In the genomic region with DNA sequence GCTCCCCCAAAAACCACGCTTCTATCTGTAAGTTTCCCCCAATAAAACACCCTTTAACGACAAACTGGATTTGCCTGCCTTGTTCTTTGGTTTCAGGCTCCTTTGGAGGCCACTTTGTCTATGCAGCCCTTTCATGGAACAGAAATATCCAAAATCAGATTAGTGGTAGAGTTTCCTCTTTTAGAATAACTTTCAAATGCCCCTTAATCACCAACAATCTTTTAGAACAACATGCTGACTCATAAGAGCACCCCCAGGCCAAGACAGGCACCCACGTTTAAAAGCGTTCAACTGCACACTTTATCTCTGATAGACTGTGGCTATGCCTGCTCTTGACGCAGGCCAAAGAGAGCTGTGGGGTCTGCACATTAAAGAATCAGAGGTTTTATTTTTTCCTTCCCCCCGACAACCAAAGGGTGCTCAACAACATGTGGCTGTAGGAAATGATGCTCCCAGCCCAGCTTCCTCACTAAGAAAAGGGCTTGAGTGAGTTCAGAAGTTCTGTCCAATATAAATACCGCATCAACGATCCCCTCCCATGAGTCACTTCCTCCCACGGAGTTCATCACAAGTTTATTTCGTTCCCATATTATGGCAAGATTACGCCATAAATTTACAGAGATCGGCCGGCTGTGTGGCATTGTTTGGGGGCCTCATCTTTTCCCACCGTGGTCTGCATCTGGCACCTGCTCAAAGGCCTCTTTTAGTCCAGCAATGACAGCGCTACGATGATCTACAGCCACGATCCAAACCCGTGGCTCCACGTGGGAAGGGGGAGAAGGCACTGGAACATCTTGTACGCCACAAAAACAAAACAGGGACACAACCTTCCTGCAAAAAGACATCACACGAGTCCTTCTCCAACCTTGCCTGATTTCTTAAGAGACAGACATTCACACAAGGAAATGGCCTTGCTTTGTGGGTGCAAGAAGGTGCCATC, we compare ENCODE assay signal across 9 cellular contexts.
A peak's percentile ranks its signal among the peaks of the same experiment; 100 is the strongest.
DNase-seq lines count a peak whose midpoint lies in the region; ATAC-seq and TF ChIP-seq lines count a peak whose summit lies in the region.
"Had no signal": no experiment of that assay in that cellular context is flagged by ENCODE, and none has a peak within 500 bp of the region (broad histone marks: within the 10 kb centered on the region; RNA-seq: fewer than 3 reads in every experiment).

No MANE protein-coding gene starts in this region.

- H3K4me3 Mint-ChIP-seq in chondrocyte (ENCODE audit: unreplicated experiment) (peak overlapping the region; percentile 52), type B pancreatic cell (peak overlapping the region; percentile 45)
- H3K4me3 Mint-ChIP-seq: memory B cell had no signal

- H3K9me3 ChIP-seq in mesodermal cell (ENCODE audit: control insufficient read depth, low read length): no peaks in the 10 kb centered on the region

- POLR2A ChIA-PET in RWPE1 (lab: Yijun Ruan, JAX; ENCODE audit: low non-redundant PET): no interaction called here

- H3K4me1 Mint-ChIP-seq in chondrocyte (ENCODE audit: low read depth): peaks cover 30% of the 10 kb centered on the region
- peaks cover 20% of the 10 kb centered on the region for H3K4me1 Mint-ChIP-seq in type B pancreatic cell (ENCODE audit: unreplicated experiment)
- H3K4me1 Mint-ChIP-seq: memory B cell had no signal

- DNase-seq in GM04504 (ENCODE audit: low read depth) (peak; percentile 95), RWPE1 (ENCODE audit: low spot score) (peak; percentile 99), chondrocyte (ENCODE audit: low spot score) (no peak), type B pancreatic cell (ENCODE audit: extremely low spot score, unreplicated experiment) (no peak), SHP77 treated with DMSO at 0.1 percent for 48 hours (lab: John Stamatoyannopoulos, UW) (no peak)
- DNase-seq in central memory CD4-positive, alpha-beta T cell: no peak

- H3K27ac Mint-ChIP-seq in chondrocyte (ENCODE audit: unreplicated experiment) (peak overlapping the region; percentile 94), type B pancreatic cell (peak overlapping the region; percentile 47)
- H3K27ac Mint-ChIP-seq: memory B cell had no signal

- no peaks in the 10 kb centered on the region for H3K36me3 ChIP-seq in mesodermal cell (ENCODE audit: control insufficient read depth, insufficient read depth, low read length)

- H3K36me3 Mint-ChIP-seq in chondrocyte (ENCODE audit: low read depth) (peaks cover 15% of the 10 kb centered on the region), type B pancreatic cell (peaks cover 14% of the 10 kb centered on the region)
- H3K36me3 Mint-ChIP-seq: memory B cell had no signal

- TF ChIP-seq CTCF in RWPE1 (conservative IDR thresholded peaks at IDR 0.05; ENCODE audit: low read depth): no peak
- TF ChIP-seq CTCF in chondrocyte (IDR thresholded peaks at IDR 0.05): peak; percentile 13
- TF ChIP-seq CTCF in type B pancreatic cell (conservative IDR thresholded peaks at IDR 0.05): no peak

- ATAC-seq in HG03378 (IDR thresholded peaks at IDR 0.05; ENCODE audit: unreplicated experiment): no peak

- H3K9me3 Mint-ChIP-seq in chondrocyte (ENCODE audit: low read depth) (no peaks in the 10 kb centered on the region), type B pancreatic cell (no peaks in the 10 kb centered on the region)
- H3K9me3 Mint-ChIP-seq: memory B cell had no signal

- H3K27ac ChIP-seq in RWPE1: peak overlapping the region; percentile 5; the same call in 1 of the 2 replicates
- peak overlapping the region; percentile 60 for H3K27ac ChIP-seq in mesodermal cell (ENCODE audit: low read depth, low read length, severe bottlenecking)

- CTCF ChIA-PET in RWPE1 (lab: Yijun Ruan, JAX): interaction anchor here (0.6 to 0.8 kb wide), 2 partner anchors 31 to 211 kb away, joined by 4 to 7 read pairs; no protein-coding TSS in a partner anchor

- H3K27me3 Mint-ChIP-seq in chondrocyte (ENCODE audit: low read depth): peaks cover 4% of the 10 kb centered on the region
- no peaks in the 10 kb centered on the region for H3K27me3 Mint-ChIP-seq in type B pancreatic cell

- H3K4me1 ChIP-seq in mesodermal cell (ENCODE audit: control insufficient read depth, insufficient read depth, low read length, poor library complexity, severe bottlenecking): peaks cover 2% of the 10 kb centered on the region

- 93 to 97% methylated on average over 16 to 19 of the region's 21 CpGs for WGBS in mesodermal cell (ENCODE audit: insufficient coverage in 2 of 2), 2 experiments

- H3K4me3 ChIP-seq in mesodermal cell (ENCODE audit: extremely low read depth, insufficient read depth, low read length, poor library complexity, severe bottlenecking): no peak overlapping the region

Comparison
In these comparisons a context has a peak if more than half of its experiments do, and no peak if none do; other contexts are left out.
1. DNase-seq: peak in GM04504 (single experiment) and RWPE1 (single experiment); none in chondrocyte (single experiment), type B pancreatic cell (single experiment), SHP77 treated with DMSO at 0.1 percent for 48 hours (single experiment) and central memory CD4-positive, alpha-beta T cell (single experiment).